Comparison of ENCODE assay signal across 14 cellular contexts in genomic region chr14:76995279-76996035, GRCh38. TPM values are rescaled to one million over a fixed set of nuclear protein-coding genes. Genes with fewer than 3 reads are reported as not detected.
DNase-seq lines count a peak whose midpoint lies in the region; ATAC-seq and TF ChIP-seq lines count a peak whose summit lies in the region.
"Had no signal": no experiment of that assay in that cellular context is flagged by ENCODE, and none has a peak within 500 bp of the region (broad histone marks: within the 10 kb centered on the region; RNA-seq: fewer than 3 reads in every experiment).

No MANE protein-coding gene starts in this region.

- DNase-seq in renal cortical epithelial cell (ENCODE audit: low read depth) (peak; percentile 47), NCI-H1092 (lab: John Stamatoyannopoulos, UW) (no peak), ecto neural progenitor cell (ENCODE audit: low spot score) (no peak)
- DNase-seq: activated CD4-positive, alpha-beta T cell treated with anti-CD3 and anti-CD28 coated beads, Interleukin-2, amount 10 ng/mL, durations not matched to agents 7 days and 5 days; CD8-positive, alpha-beta memory T cell; colonic mucosa; KBM-7; NCI-H187 treated with DMSO at 0.1 percent for 48 hours; tibial artery had no signal

- CTCF ChIA-PET in HEK293 (lab: Yijun Ruan, JAX), result interaction anchor here (1.0 to 1.4 kb wide), 2 partner anchors 10 to 78 kb away, joined by 4 to 5 read pairs; no protein-coding TSS in a partner anchor

- H3K4me1 Mint-ChIP-seq in brain, result peaks cover 71% of the 10 kb centered on the region
- H3K4me1 Mint-ChIP-seq: CD8-positive, alpha-beta memory T cell had no signal

- no peak overlapping the region for H3K4me3 Mint-ChIP-seq in brain
- H3K4me3 Mint-ChIP-seq: activated CD4-positive, alpha-beta T cell treated with anti-CD3 and anti-CD28 coated beads, Interleukin-2, amount 10 ng/mL, durations not matched to agents 7 days and 5 days; CD8-positive, alpha-beta memory T cell had no signal

- H3K36me3 Mint-ChIP-seq in brain, result no peaks in the 10 kb centered on the region
- H3K36me3 Mint-ChIP-seq: CD8-positive, alpha-beta memory T cell had no signal

- no peaks in the 10 kb centered on the region for H3K9me3 ChIP-seq in HEK293 (ENCODE audit: control insufficient read depth, insufficient read depth, low read depth, low read length)
- H3K9me3 ChIP-seq: colonic mucosa, tibial artery had no signal

- ATAC-seq in HG03039 (IDR thresholded peaks at IDR 0.05; ENCODE audit: unreplicated experiment) (no peak), GM21825 (IDR thresholded peaks at IDR 0.05; ENCODE audit: unreplicated experiment) (no peak)

- no peaks in the 10 kb centered on the region for H3K36me3 ChIP-seq in HEK293 (ENCODE audit: control insufficient read depth in 2 of 2, insufficient read depth in 1 of 2, low read length in 2 of 2)
- H3K36me3 ChIP-seq: colonic mucosa, tibial artery had no signal

- peaks cover 0 to 2% (median 0%) of the 10 kb centered on the region in 5 experiments for H3K9me3 Mint-ChIP-seq in brain
- H3K9me3 Mint-ChIP-seq: activated CD4-positive, alpha-beta T cell treated with anti-CD3 and anti-CD28 coated beads, Interleukin-2, amount 10 ng/mL, durations not matched to agents 7 days and 5 days; CD8-positive, alpha-beta memory T cell had no signal

- peak overlapping the region in 4 of 5 experiments; percentile 7 to 83 (median 73) for H3K27ac Mint-ChIP-seq in brain

- 0 out of 2 replicates have a peak overlapping the region, but pooled peaks have one; percentile 5 for H3K27ac ChIP-seq in C4-2B
- H3K27ac ChIP-seq in HEK293 (ENCODE audit: extremely low read depth, low read depth, low read length), result no peak overlapping the region
- H3K27ac ChIP-seq: colonic mucosa, tibial artery had no signal

- H3K27me3 Mint-ChIP-seq in brain, result no peaks in the 10 kb centered on the region
- H3K27me3 Mint-ChIP-seq: activated CD4-positive, alpha-beta T cell treated with anti-CD3 and anti-CD28 coated beads, Interleukin-2, amount 10 ng/mL, durations not matched to agents 7 days and 5 days had no signal

- no peak for TF ChIP-seq CTCF in C4-2B (conservative IDR thresholded peaks at IDR 0.05)
- no peak for TF ChIP-seq CTCF in HEK293 (tag by site-specific recombination; IDR thresholded peaks at IDR 0.05)
- no peak for TF ChIP-seq CTCF in brain (conservative IDR thresholded peaks at IDR 0.05)

- peaks cover 6% of the 10 kb centered on the region for H3K4me1 ChIP-seq in HEK293 (ENCODE audit: control insufficient read depth, insufficient read depth, low read length)
- H3K4me1 ChIP-seq: colonic mucosa had no signal

- POLR2A ChIA-PET in HEK293 (lab: Yijun Ruan, JAX), result interaction anchor here (0.6 kb wide), 1 partner anchor 25 kb away, joined by 10 read pairs; no protein-coding TSS in a partner anchor

- no peak overlapping the region for H3K4me3 ChIP-seq in HEK293 (ENCODE audit: low read depth, low read length)
- H3K4me3 ChIP-seq: colonic mucosa, tibial artery had no signal

TF ChIP-seq in HEK293, 187 proteins besides CTCF, POLR2A, EP300 and RAD21:
- TF ChIP-seq ZNF645 (tag by site-specific recombination; IDR thresholded peaks at IDR 0.05) (no peak), TCF7L2 (IDR thresholded peaks at IDR 0.05; ENCODE audit: borderline replicate concordance, low read depth, low read length) (no peak), SP3 (tag by site-specific recombination; IDR thresholded peaks at IDR 0.05) (no peak), ZNF48 (tag by site-specific recombination; IDR thresholded peaks at IDR 0.05) (no peak), ZFHX2 (tag by site-specific recombination; conservative IDR thresholded peaks at IDR 0.05) (peak; percentile 69; the same call in 1 of the 2 replicates), EGR2 (tag by site-specific recombination; IDR thresholded peaks at IDR 0.05; ENCODE audit: low read depth) (peak; percentile 51; the same call in 1 of the 2 replicates), GLIS2 (tag by site-specific recombination; IDR thresholded peaks at IDR 0.05) (no peak)
TF ChIP-seq in HEK293: peak in this region for 2.

RNA-seq across cellular contexts. Expression of gene IRF2BPL, which starts 33.1 kb away (rescaled TPM):
- polyA plus RNA-seq in brain (ENCODE audit: insufficient read depth, low read depth, low replicate concordance), result 49.8 TPM
- total RNA-seq in renal cortical epithelial cell, result 53.5 and 63.9 TPM in 2 replicates
